ENCODE assay signal across 1 cellular context in the genomic region with DNA sequence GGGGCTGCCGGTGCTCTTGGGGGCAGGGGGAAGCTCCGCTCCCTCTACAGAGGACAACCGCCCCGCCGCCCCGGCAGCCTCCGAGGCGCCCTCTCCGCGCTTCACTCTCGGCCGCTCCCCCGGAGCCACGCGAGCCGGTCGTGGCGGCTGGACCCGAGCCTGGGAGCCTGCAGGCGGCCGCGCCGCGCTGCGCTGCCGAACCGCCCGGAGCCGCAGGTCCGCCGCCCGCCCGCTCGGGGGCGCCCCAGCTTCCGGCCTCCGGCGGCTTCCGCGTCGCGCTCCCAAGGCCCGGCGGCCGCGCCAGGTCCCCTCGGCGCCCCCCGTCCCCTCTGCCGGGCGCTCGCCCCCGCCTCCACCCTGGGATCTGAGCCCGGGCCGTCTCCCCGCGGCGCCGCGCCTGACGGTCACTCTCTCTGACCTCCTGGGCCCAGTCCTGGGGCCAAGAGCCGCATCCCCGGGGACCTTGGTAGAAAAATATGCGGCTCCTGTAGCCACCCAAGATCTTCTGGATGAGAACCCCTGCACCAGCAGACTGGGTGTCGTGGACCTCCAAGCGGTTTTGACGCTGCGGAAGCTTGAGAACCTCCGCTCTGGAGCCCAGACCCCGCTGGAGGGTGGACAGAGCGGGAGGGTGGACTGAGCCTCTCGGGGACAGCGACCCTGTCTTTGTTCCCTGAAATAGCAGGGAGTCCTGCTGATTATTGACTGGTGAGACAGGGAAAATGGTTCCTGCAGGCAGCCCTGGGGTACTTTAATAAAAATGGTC.
TF ChIP-seq lines count a peak whose summit lies in the region.

No MANE protein-coding gene starts in this region.

TF ChIP-seq in IMR-90, 13 proteins besides CTCF, POLR2A, EP300 and RAD21 (continued from another document):
- no peak for TF ChIP-seq FOS (IDR thresholded peaks at IDR 0.05; ENCODE audit: low read depth, low read length)
- no peak for TF ChIP-seq BHLHE40 (IDR thresholded peaks at IDR 0.05; ENCODE audit: low read depth, low read length)
- TF ChIP-seq, protein P1, sequence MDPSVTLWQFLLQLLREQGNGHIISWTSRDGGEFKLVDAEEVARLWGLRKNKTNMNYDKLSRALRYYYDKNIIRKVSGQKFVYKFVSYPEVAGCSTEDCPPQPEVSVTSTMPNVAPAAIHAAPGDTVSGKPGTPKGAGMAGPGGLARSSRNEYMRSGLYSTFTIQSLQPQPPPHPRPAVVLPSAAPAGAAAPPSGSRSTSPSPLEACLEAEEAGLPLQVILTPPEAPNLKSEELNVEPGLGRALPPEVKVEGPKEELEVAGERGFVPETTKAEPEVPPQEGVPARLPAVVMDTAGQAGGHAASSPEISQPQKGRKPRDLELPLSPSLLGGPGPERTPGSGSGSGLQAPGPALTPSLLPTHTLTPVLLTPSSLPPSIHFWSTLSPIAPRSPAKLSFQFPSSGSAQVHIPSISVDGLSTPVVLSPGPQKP (IDR thresholded peaks at IDR 0.05; ENCODE audit: borderline replicate concordance, low read depth, low read length), result no peak
- no peak for TF ChIP-seq MAZ (IDR thresholded peaks at IDR 0.05; ENCODE audit: borderline replicate concordance, low read depth, low read length)
- no peak for TF ChIP-seq MXI1 (IDR thresholded peaks at IDR 0.05; ENCODE audit: borderline replicate concordance, low read depth, low read length)
- TF ChIP-seq, protein P2, sequence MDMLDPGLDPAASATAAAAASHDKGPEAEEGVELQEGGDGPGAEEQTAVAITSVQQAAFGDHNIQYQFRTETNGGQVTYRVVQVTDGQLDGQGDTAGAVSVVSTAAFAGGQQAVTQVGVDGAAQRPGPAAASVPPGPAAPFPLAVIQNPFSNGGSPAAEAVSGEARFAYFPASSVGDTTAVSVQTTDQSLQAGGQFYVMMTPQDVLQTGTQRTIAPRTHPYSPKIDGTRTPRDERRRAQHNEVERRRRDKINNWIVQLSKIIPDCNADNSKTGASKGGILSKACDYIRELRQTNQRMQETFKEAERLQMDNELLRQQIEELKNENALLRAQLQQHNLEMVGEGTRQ (IDR thresholded peaks at IDR 0.05; ENCODE audit: low read depth, low read length), result no peak
- TF ChIP-seq MAFK (IDR thresholded peaks at IDR 0.05; ENCODE audit: low read depth, low read length), result no peak
- no peak for TF ChIP-seq CEBPB (IDR thresholded peaks at IDR 0.05; ENCODE audit: low read depth, low read length)
- TF ChIP-seq CHD1 (IDR thresholded peaks at IDR 0.05; ENCODE audit: low read depth, low read length), result no peak
